16 cellular contexts compared by ENCODE assay signal in the genomic region with DNA sequence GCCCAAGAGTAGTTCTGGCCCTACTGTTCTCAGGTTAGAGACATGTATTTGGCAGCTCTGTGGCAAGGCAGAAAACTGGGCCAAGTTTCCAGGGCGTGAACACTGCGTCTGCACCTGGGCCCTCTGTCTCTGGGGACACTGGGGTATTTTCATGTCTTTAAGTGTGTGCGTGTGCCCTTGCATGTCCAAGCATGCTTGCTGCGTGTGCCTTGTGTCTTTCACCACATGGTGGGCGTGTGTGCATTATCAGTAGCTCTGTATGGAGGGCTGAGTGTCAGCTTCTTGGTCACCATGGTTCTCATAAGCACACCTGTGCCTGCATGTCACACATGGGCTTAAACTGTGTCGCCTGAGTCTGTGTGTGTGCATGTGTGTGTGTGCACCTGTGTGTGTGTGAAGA.
DNase-seq lines count a peak whose midpoint lies in the region; ATAC-seq and TF ChIP-seq lines count a peak whose summit lies in the region.
"Had no signal": no experiment of that assay in that cellular context is flagged by ENCODE, and none has a peak within 500 bp of the region (broad histone marks: within the 10 kb centered on the region; RNA-seq: fewer than 3 reads in every experiment).

No MANE protein-coding gene starts in this region.

- peak overlapping the region; percentile 41 for H3K27ac ChIP-seq in RWPE1
- H3K27ac ChIP-seq: GM23248 had no signal

- H3K36me3 Mint-ChIP-seq in mesothelial cell of epicardium, result peaks cover 9% of the 10 kb centered on the region

- H3K27ac Mint-ChIP-seq in mesothelial cell of epicardium, result no peak overlapping the region

- DNase-seq in GM20000 (ENCODE audit: low spot score) (peak; percentile 52), RWPE1 (ENCODE audit: low spot score) (no peak), mesothelial cell of epicardium (ENCODE audit: low spot score in 2 of 2, unreplicated experiment in 2 of 2) (no peak), left lobe of liver (ENCODE audit: low spot score) (no peak), GM03348 (ENCODE audit: low spot score) (no peak)
- no peak for DNase-seq in activated CD4-positive, alpha-beta T cell treated with anti-CD3 and anti-CD28 coated beads for 4 hours
- DNase-seq: activated T-cell treated with anti-CD3 and anti-CD28 coated beads, Interleukin-2, amount 50 U/mL, for 1 hour; CD4-positive, alpha-beta memory T cell; GM23248; mesendoderm; NCI-H1105 treated with DMSO at 0.1 percent for 48 hours; small intestine; T-helper 1 cell had no signal

- CTCF ChIA-PET in RWPE1 (lab: Yijun Ruan, JAX), result no interaction called here

- TF ChIP-seq CTCF in GM20000 (IDR thresholded peaks at IDR 0.05; ENCODE audit: extremely low read depth, missing control alignments) (no peak), RWPE1 (conservative IDR thresholded peaks at IDR 0.05; ENCODE audit: low read depth) (no peak), mesothelial cell of epicardium (IDR thresholded peaks at IDR 0.05; ENCODE audit: unreplicated experiment) (no peak)

- H3K27me3 Mint-ChIP-seq in mesothelial cell of epicardium (ENCODE audit: low read depth), result no peaks in the 10 kb centered on the region
- H3K27me3 Mint-ChIP-seq: CD4-positive, alpha-beta memory T cell; central memory CD8-positive, alpha-beta T cell had no signal

- POLR2A ChIA-PET in RWPE1 (lab: Yijun Ruan, JAX; ENCODE audit: low non-redundant PET), result interaction anchor here (0.5 kb wide), 1 partner anchor 43 kb away, joined by 4 read pairs; no protein-coding TSS in a partner anchor

- ATAC-seq in GM18498 (IDR thresholded peaks at IDR 0.05; ENCODE audit: unreplicated experiment), result peak; percentile 63
- peak; percentile 81 for ATAC-seq in HG03060 (IDR thresholded peaks at IDR 0.05; ENCODE audit: low read depth, unreplicated experiment)
- no peak for ATAC-seq in left lobe of liver

- no peaks in the 10 kb centered on the region for H3K9me3 Mint-ChIP-seq in mesothelial cell of epicardium
- H3K9me3 Mint-ChIP-seq: central memory CD8-positive, alpha-beta T cell had no signal

- no peak overlapping the region for H3K4me3 Mint-ChIP-seq in mesothelial cell of epicardium
- H3K4me3 Mint-ChIP-seq: CD4-positive, alpha-beta memory T cell; central memory CD8-positive, alpha-beta T cell had no signal

- peaks cover 14% of the 10 kb centered on the region for H3K4me1 Mint-ChIP-seq in mesothelial cell of epicardium
